17 cellular contexts compared by ENCODE assay signal in genomic region chr9:97272072-97272471, GRCh38. TPM values are rescaled to one million over a fixed set of nuclear protein-coding genes. Genes with fewer than 3 reads are reported as not detected.
A peak's percentile ranks its signal among the peaks of the same experiment; 100 is the strongest.
DNase-seq lines count a peak whose midpoint lies in the region; ATAC-seq, FAIRE-seq and TF ChIP-seq lines count a peak whose summit lies in the region.
"Had no signal": no experiment of that assay in that cellular context is flagged by ENCODE, and none has a peak within 500 bp of the region (broad histone marks: within the 10 kb centered on the region; RNA-seq: fewer than 3 reads in every experiment).

No MANE protein-coding gene starts in this region.

- H3K9me3 Mint-ChIP-seq in GM23338 = no peaks in the 10 kb centered on the region
- no peaks in the 10 kb centered on the region for H3K9me3 Mint-ChIP-seq in neural progenitor cell
- no peaks in the 10 kb centered on the region for H3K9me3 Mint-ChIP-seq in CD4-positive, alpha-beta T cell
- no peaks in the 10 kb centered on the region for H3K9me3 Mint-ChIP-seq in activated T-helper 2 cell treated with anti-CD3 and anti-CD28 coated beads, Interferon-gamma antibody, Interleukin-2, Interleukin-4, amounts not matched to agents 10 μg/mL and 5 μg/mL and 100 μg/mL, durations not matched to agents 14 hours and 24 hours and 36 hours
- H3K9me3 Mint-ChIP-seq: HFFc6 had no signal

- H3K27ac Mint-ChIP-seq in GM23338 (no peak overlapping the region), neural progenitor cell (no peak overlapping the region)
- no peak overlapping the region for H3K27ac Mint-ChIP-seq in CD4-positive, alpha-beta T cell
- H3K27ac Mint-ChIP-seq in activated T-helper 2 cell treated with anti-CD3 and anti-CD28 coated beads, Interferon-gamma antibody, Interleukin-2, Interleukin-4, amounts not matched to agents 10 μg/mL and 5 μg/mL and 100 μg/mL, durations not matched to agents 14 hours and 24 hours and 36 hours = no peak overlapping the region
- H3K27ac Mint-ChIP-seq: HFFc6 had no signal

- POLR2A ChIA-PET in K562 (lab: Yijun Ruan, JAX) = interaction anchor here (0.6 to 1.6 kb wide), 2 partner anchors 8 to 20 kb away, joined by 3 to 7 read pairs; no protein-coding TSS in a partner anchor
- POLR2A ChIA-PET in CD4-positive, alpha-beta T cell (lab: Charles Lee) = no interaction called here

- H3K36me3 ChIP-seq in GM23338 (ENCODE audit: insufficient read depth) (no peaks in the 10 kb centered on the region), K562 (ENCODE audit: control insufficient read depth, insufficient read depth, low read length) (no peaks in the 10 kb centered on the region), left lung (peaks cover 0 to 5% of the 10 kb centered on the region in 2 donors), neural progenitor cell (no peaks in the 10 kb centered on the region)
- H3K36me3 ChIP-seq: BLaER1 had no signal

- WGBS in K562 (ENCODE audit: insufficient coverage, low coverage, missing lambda C conversion rate) = 47% methylated on average over 4 of the region's 4 CpGs

- H3K27me3 ChIP-seq in GM23338 (ENCODE audit: insufficient read depth) = no peaks in the 10 kb centered on the region
- no peaks in the 10 kb centered on the region for H3K27me3 ChIP-seq in K562 (ENCODE audit: control insufficient read depth in 2 of 2, insufficient read depth in 2 of 2, low read length in 2 of 2)
- H3K27me3 ChIP-seq in left lung = no peaks in the 10 kb centered on the region
- no peaks in the 10 kb centered on the region for H3K27me3 ChIP-seq in neural progenitor cell
- H3K27me3 ChIP-seq in CD4-positive, alpha-beta T cell (ENCODE audit: control insufficient read depth, insufficient read depth, low read length) = no peaks in the 10 kb centered on the region
- H3K27me3 ChIP-seq: BLaER1 had no signal

- peak; percentile 26; the same call in 2 of the 3 replicates for ATAC-seq in GM23338
- peak; percentile 32 for ATAC-seq in K562
- ATAC-seq in left lung = peak; percentile 90
- no peak for ATAC-seq in CD4-positive, alpha-beta T cell (ENCODE audit: poor library complexity)
- ATAC-seq: GM12878 had no signal

- no peak overlapping the region for H2AFZ ChIP-seq in GM23338
- H2AFZ ChIP-seq in K562 (ENCODE audit: low read depth, low read length) = peak overlapping the region; percentile 85; the same call in 1 of the 2 replicates
- no peak overlapping the region for H2AFZ ChIP-seq in neural progenitor cell (replicated peaks)

- H3K4me2 ChIP-seq in GM23338 (peak overlapping the region; percentile 69), K562 (ENCODE audit: insufficient read depth, low read length) (peak overlapping the region; percentile 13; the same call in 1 of the 2 replicates), neural progenitor cell (peak overlapping the region; percentile 30)
- H3K4me2 ChIP-seq: BLaER1 had no signal

- H3K36me3 Mint-ChIP-seq in GM23338 (ENCODE audit: low read depth) (peaks cover 16% of the 10 kb centered on the region), neural progenitor cell (no peaks in the 10 kb centered on the region)
- peaks cover 19% of the 10 kb centered on the region for H3K36me3 Mint-ChIP-seq in CD4-positive, alpha-beta T cell (ENCODE audit: low read depth)
- no peaks in the 10 kb centered on the region for H3K36me3 Mint-ChIP-seq in activated T-helper 2 cell treated with anti-CD3 and anti-CD28 coated beads, Interferon-gamma antibody, Interleukin-2, Interleukin-4, amounts not matched to agents 10 μg/mL and 5 μg/mL and 100 μg/mL, durations not matched to agents 14 hours and 24 hours and 36 hours (ENCODE audit: low read depth)

- TF ChIP-seq POLR2A in K562 (conservative IDR thresholded peaks at IDR 0.05) = no peak

- H3K9me2 ChIP-seq in GM23338 (ENCODE audit: insufficient read depth) = no peaks in the 10 kb centered on the region

- no peaks in the 10 kb centered on the region for H4K20me1 ChIP-seq in GM23338 (replicated peaks; ENCODE audit: insufficient read depth)
- H4K20me1 ChIP-seq in K562 (replicated peaks; ENCODE audit: control insufficient read depth, insufficient read depth, low read length) = no peaks in the 10 kb centered on the region
- H4K20me1 ChIP-seq in neural progenitor cell (ENCODE audit: low read depth) = no peaks in the 10 kb centered on the region
- H4K20me1 ChIP-seq: BLaER1 had no signal

- no peak for FAIRE-seq in K562 (lab: Jason Lieb, UNC)
- FAIRE-seq: GM12878, GM18507 had no signal

- H3K9ac ChIP-seq in K562 (ENCODE audit: insufficient read depth in 1 of 2, low read depth in 2 of 2, low read length in 2 of 2) = peak overlapping the region in 1 of 2 experiments; percentile 36; a peak in 1 of 4 replicates
- no peak overlapping the region for H3K9ac ChIP-seq in neural progenitor cell
- H3K9ac ChIP-seq: BLaER1 had no signal

- H3K27ac ChIP-seq in GM23338 (ENCODE audit: low read depth) = no peak overlapping the region
- H3K27ac ChIP-seq in K562 (ENCODE audit: extremely low read depth, low read depth, low read length) = no peak overlapping the region
- no peak overlapping the region for H3K27ac ChIP-seq in left lung
- no peak overlapping the region for H3K27ac ChIP-seq in neural progenitor cell
- H3K27ac ChIP-seq in CD4-positive, alpha-beta T cell (ENCODE audit: low read depth, low read length) = no peak overlapping the region
- H3K27ac ChIP-seq: BLaER1 had no signal

- no peak for TF ChIP-seq CTCF in GM23338 (conservative IDR thresholded peaks at IDR 0.05; ENCODE audit: low read depth in 2 of 2)
- TF ChIP-seq CTCF in K562 (IDR thresholded peaks at IDR 0.05 in 2 of 3, conservative IDR thresholded peaks at IDR 0.05 in 1 of 3; ENCODE audit: insufficient read depth in 2 of 3, low read depth in 1 of 3, low read length in 3 of 3) = no peak
- no peak for TF ChIP-seq CTCF in left lung (IDR thresholded peaks at IDR 0.05)
- TF ChIP-seq CTCF in neural progenitor cell (IDR thresholded peaks at IDR 0.05) = no peak
- no peak for TF ChIP-seq CTCF in CD4-positive, alpha-beta T cell (IDR thresholded peaks at IDR 0.05)

- H3K79me2 ChIP-seq in GM23338 (replicated peaks; ENCODE audit: insufficient read depth) (no peaks in the 10 kb centered on the region; the same call in 1 of the 2 replicates), K562 (ENCODE audit: control insufficient read depth, insufficient read depth, low read length) (no peaks in the 10 kb centered on the region; the same call in 2 of the 3 replicates), neural progenitor cell (ENCODE audit: low read depth) (no peaks in the 10 kb centered on the region)

- peaks cover 5% of the 10 kb centered on the region for H3K27me3 Mint-ChIP-seq in GM23338 (ENCODE audit: insufficient read depth, low read depth, poor library complexity)
- no peaks in the 10 kb centered on the region for H3K27me3 Mint-ChIP-seq in neural progenitor cell (ENCODE audit: insufficient read depth, low read depth)
- H3K27me3 Mint-ChIP-seq in CD4-positive, alpha-beta T cell = no peaks in the 10 kb centered on the region
- H3K27me3 Mint-ChIP-seq in activated T-helper 2 cell treated with anti-CD3 and anti-CD28 coated beads, Interferon-gamma antibody, Interleukin-2, Interleukin-4, amounts not matched to agents 10 μg/mL and 5 μg/mL and 100 μg/mL, durations not matched to agents 14 hours and 24 hours and 36 hours (ENCODE audit: low read depth) = no peaks in the 10 kb centered on the region

- H3K4me3 ChIP-seq in GM23338 (no peak overlapping the region), K562 (no peak overlapping the region), left lung (no peak overlapping the region), neural progenitor cell (no peak overlapping the region)
- H3K4me3 ChIP-seq: BLaER1, GM12878 had no signal

- TF ChIP-seq RAD21 in K562 (CRISPR knock-in tag; conservative IDR thresholded peaks at IDR 0.05 in 1 of 2, IDR thresholded peaks at IDR 0.05 in 1 of 2) = no peak

- no peak for DNase-seq in GM23338 (ENCODE audit: low spot score)
- no peak for DNase-seq in K562 (ENCODE audit: extremely low read depth in 1 of 4, low spot score in 3 of 4)
- DNase-seq in left lung = no peak
- DNase-seq in neural progenitor cell (ENCODE audit: low spot score) = no peak
- DNase-seq in SKM-1 (lab: John Stamatoyannopoulos, UW; ENCODE audit: unreplicated experiment) = no peak
- no peak for DNase-seq in CD4-positive, alpha-beta T cell
- DNase-seq in activated T-helper 2 cell treated with anti-CD3 and anti-CD28 coated beads, Interferon-gamma antibody, Interleukin-2, Interleukin-4, amounts not matched to agents 10 μg/mL and 5 μg/mL and 100 μg/mL, durations not matched to agents 14 hours and 24 hours and 36 hours (ENCODE audit: low spot score) = no peak
- no peak for DNase-seq in T-helper 9 cell
- DNase-seq: 8988T, AML-193, DMS 273 treated with DMSO at 0.1 percent for 48 hours, HCEC 1CT, HFFc6, IMR-90 had no signal

- intact Hi-C loops in K562 (cut with micrococcal nuclease) (no loop called here), left lung (cut with DNase I) (no loop called here)
- intact Hi-C loops in CD4-positive, alpha-beta T cell (cut with DNase I, micrococcal nuclease) = no loop called here
- intact Hi-C loops in activated T-helper 2 cell treated with anti-CD3 and anti-CD28 coated beads, Interferon-gamma antibody, Interleukin-2, Interleukin-4, amounts not matched to agents 10 μg/mL and 5 μg/mL and 100 μg/mL, durations not matched to agents 14 hours and 24 hours and 36 hours (cut with micrococcal nuclease) = no loop called here

- H3K4me1 Mint-ChIP-seq in GM23338 (peaks cover 39% of the 10 kb centered on the region), neural progenitor cell (peaks cover 10% of the 10 kb centered on the region)
- no peaks in the 10 kb centered on the region for H3K4me1 Mint-ChIP-seq in CD4-positive, alpha-beta T cell (ENCODE audit: low read depth)
- H3K4me1 Mint-ChIP-seq in activated T-helper 2 cell treated with anti-CD3 and anti-CD28 coated beads, Interferon-gamma antibody, Interleukin-2, Interleukin-4, amounts not matched to agents 10 μg/mL and 5 μg/mL and 100 μg/mL, durations not matched to agents 14 hours and 24 hours and 36 hours (ENCODE audit: low read depth) = no peaks in the 10 kb centered on the region

- peaks cover 31% of the 10 kb centered on the region for H3K4me1 ChIP-seq in GM23338 (ENCODE audit: insufficient read depth)
- peaks cover 6 to 15% of the 10 kb centered on the region in 2 experiments; a peak in 4 of 5 replicates for H3K4me1 ChIP-seq in K562 (replicated peaks in 1 of 2; ENCODE audit: control insufficient read depth in 2 of 2, insufficient read depth in 2 of 2, low read length in 2 of 2)
- no peaks in the 10 kb centered on the region for H3K4me1 ChIP-seq in left lung
- H3K4me1 ChIP-seq in neural progenitor cell = peaks cover 9% of the 10 kb centered on the region

- H3K4me3 Mint-ChIP-seq in GM23338 (peak overlapping the region; percentile 45; the same call in 2 of the 3 replicates), neural progenitor cell (peak overlapping the region; percentile 54)
- no peak overlapping the region for H3K4me3 Mint-ChIP-seq in CD4-positive, alpha-beta T cell
- H3K4me3 Mint-ChIP-seq in activated T-helper 2 cell treated with anti-CD3 and anti-CD28 coated beads, Interferon-gamma antibody, Interleukin-2, Interleukin-4, amounts not matched to agents 10 μg/mL and 5 μg/mL and 100 μg/mL, durations not matched to agents 14 hours and 24 hours and 36 hours (ENCODE audit: low read depth) = no peak overlapping the region
- H3K4me3 Mint-ChIP-seq: HFFc6 had no signal

- BruUV-seq in K562 (replicated peaks; lab: Mats Ljungman, UMichigan) = TSS peak; percentile 32

- H3F3A ChIP-seq in GM23338 (replicated peaks; ENCODE audit: low read depth) (no peaks in the 10 kb centered on the region), neural progenitor cell (ENCODE audit: low read depth) (peaks cover 14% of the 10 kb centered on the region)

- no peak for TF ChIP-seq EP300 in K562 (IDR thresholded peaks at IDR 0.05; ENCODE audit: low read length)

- in situ Hi-C loops in K562 (cut with MboI) = no loop called here

- H3K9me3 ChIP-seq in K562 (replicated peaks; ENCODE audit: control insufficient read depth, insufficient read depth, low read depth, low read length) = no peaks in the 10 kb centered on the region
- no peaks in the 10 kb centered on the region for H3K9me3 ChIP-seq in left lung
- no peaks in the 10 kb centered on the region for H3K9me3 ChIP-seq in neural progenitor cell (ENCODE audit: low read depth)
- H3K9me3 ChIP-seq in CD4-positive, alpha-beta T cell (ENCODE audit: control insufficient read depth, low read length) = no peaks in the 10 kb centered on the region
- H3K9me3 ChIP-seq: BLaER1 had no signal

- CTCF ChIA-PET in K562 (lab: Yijun Ruan, JAX; ENCODE audit: low intra/inter-chr PET ratio) = no interaction called here
- CTCF ChIA-PET in CD4-positive, alpha-beta T cell (lab: Charles Lee) = no interaction called here

- H3K9me1 ChIP-seq in K562 (ENCODE audit: control insufficient read depth, insufficient read depth, low read length) = no peaks in the 10 kb centered on the region

RNA-seq across cellular contexts. Expression of gene CCDC180, which starts 35.4 kb away (rescaled TPM):
- 3.2 and 7.1 TPM in 2 replicates for total RNA-seq in GM23338 (2014; rRNA removed; shearing (Covaris generic))
- polyA plus RNA-seq in GM23338 (2016; fragmentation: Nextera tagmentation; extraction: Ambion mirVana) (1.7 and 3.9 TPM in 2 replicates), K562 (2011; rRNA removed) (2.0 and 2.8 TPM in 2 replicates), K562 (2014; fragmentation: Illumina TruSeq; extraction: Trizol) (2.0 and 3.2 TPM in 2 replicates), K562 (2014; fragmentation: Nextera tagmentation; extraction: Ambion mirVana) (under 1 TPM; 0.56 to 0.70 TPM), K562 (2014; rRNA removed) (2.7 and 3.9 TPM in 2 replicates)
- 15.0 and 22.8 TPM in 2 replicates for total RNA-seq in K562 (2011; cell fraction: chromatin; rRNA removed; ENCODE audit: low replicate concordance)
- 5.7 and 7.5 TPM in 2 replicates for total RNA-seq in K562 (2011; cell fraction: nucleolus; rRNA removed)
- 11.6 and 12.4 TPM in 2 replicates for total RNA-seq in K562 (2011; cell fraction: nucleoplasm; rRNA removed)
- total RNA-seq in K562 (2014; rRNA removed) (2.5 and 2.7 TPM in 2 replicates), K562 (2014; rRNA removed; fragmentation: Illumina TruSeq; extraction: Trizol) (4.2 and 5.4 TPM in 2 replicates), K562 (2015; rRNA removed; fragmentation: Illumina TruSeq; extraction: Trizol) (3.7 and 5.1 TPM in 2 replicates), K562 (2021) (2.3 TPM in 2 replicates), left lung (1 to 10 TPM; 2.7 to 5.1 TPM), neural progenitor cell (ENCODE audit: low replicate concordance) (2.9 and 6.3 TPM in 2 replicates)
- 0.40 and 0.75 TPM in 2 replicates for polyA plus RNA-seq in K562 (2011; cell fraction: cytosol; rRNA removed)
- polyA plus RNA-seq in K562 (2011; cell fraction: nucleus; rRNA removed) = 6.6 and 10.3 TPM in 2 replicates
- polyA plus RNA-seq in K562 (2012) = 2.6 and 2.7 TPM in 2 replicates
- 3.2 and 6.5 TPM in 2 replicates for polyA minus RNA-seq in K562 (2011; rRNA and poly(A)+ RNA removed)
- polyA minus RNA-seq in K562 (2011; cell fraction: cytosol; rRNA and poly(A)+ RNA removed) = 2.3 and 2.6 TPM in 2 replicates
- polyA minus RNA-seq in K562 (2011; cell fraction: nucleus; rRNA and poly(A)+ RNA removed) = 7.0 and 17.3 TPM in 2 replicates
- 1 to 10 TPM; 6.6 to 7.1 TPM for total RNA-seq in CD4-positive, alpha-beta T cell
- total RNA-seq in activated T-helper 2 cell treated with anti-CD3 and anti-CD28 coated beads, Interferon-gamma antibody, Interleukin-2, Interleukin-4, amounts not matched to agents 10 μg/mL and 5 μg/mL and 100 μg/mL, durations not matched to agents 14 hours and 24 hours and 36 hours = 3.4 and 3.5 TPM in 2 replicates

Comparison
In these comparisons a context has a peak if more than half of its experiments do, and no peak if none do; other contexts are left out.
1. H3K4me2 ChIP-seq: peak in every context shown above with its lines; median percentile 69 in GM23338; 30 in neural progenitor cell; 13 in K562.
2. H3K4me3 Mint-ChIP-seq: peak in GM23338 (single experiment) and neural progenitor cell (single experiment); none in CD4-positive, alpha-beta T cell (single experiment) and activated T-helper 2 cell treated with anti-CD3 and anti-CD28 coated beads, Interferon-gamma antibody, Interleukin-2, Interleukin-4, amounts not matched to agents 10 μg/mL and 5 μg/mL and 100 μg/mL, durations not matched to agents 14 hours and 24 hours and 36 hours (single experiment).